ENCODE assay signal across 2 cellular contexts in the genomic region with DNA sequence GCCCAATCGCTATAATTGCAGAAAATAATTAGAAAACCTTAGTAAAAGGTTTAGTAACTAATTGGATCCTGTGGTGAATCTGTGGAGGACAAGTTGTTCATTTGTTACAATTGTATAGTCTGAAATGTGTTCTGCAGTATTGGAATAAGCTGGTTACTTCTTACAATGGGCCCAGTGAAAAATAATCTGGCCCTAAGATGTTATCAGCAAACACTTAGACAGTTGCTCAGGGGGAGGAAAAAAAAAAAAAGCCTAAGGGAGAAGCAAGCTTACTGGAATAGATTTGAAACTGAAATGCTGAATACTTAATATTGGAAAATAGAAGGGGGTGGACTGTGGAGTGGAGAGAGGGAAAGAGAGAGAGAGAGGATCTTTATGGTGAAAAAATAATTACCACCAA.
TF ChIP-seq lines count a peak whose summit lies in the region.

No MANE protein-coding gene starts in this region.

TF ChIP-seq in GM12891, 5 proteins besides CTCF, POLR2A, EP300 and RAD21:
- no peak for TF ChIP-seq POU2F2 (IDR thresholded peaks at IDR 0.05; ENCODE audit: low read depth, low read length)
- TF ChIP-seq SPI1 (IDR thresholded peaks at IDR 0.05; ENCODE audit: low read depth, low read length) = no peak
- no peak for TF ChIP-seq PAX5 (IDR thresholded peaks at IDR 0.05; ENCODE audit: insufficient read depth, low read length, severe bottlenecking)
- TF ChIP-seq TAF1 (IDR thresholded peaks at IDR 0.05; ENCODE audit: low read depth, low read length) = no peak
- no peak for TF ChIP-seq POLR2AphosphoS5 (IDR thresholded peaks at IDR 0.05; ENCODE audit: low read depth, low read length)

TF ChIP-seq in K562, 482 proteins besides CTCF, POLR2A, EP300 and RAD21:
- TF ChIP-seq HDAC8 (tag; IDR thresholded peaks at IDR 0.05) (no peak), NCOA4 (IDR thresholded peaks at IDR 0.05; ENCODE audit: partially characterized antibody) (no peak), ZNF384 (IDR thresholded peaks at IDR 0.05; ENCODE audit: low read depth, low read length) (peak; percentile 71), U2AF1 (optimal IDR thresholded peaks at IDR 0.05; ENCODE audit: low read depth, low read length) (no peak), KDM5B (IDR thresholded peaks at IDR 0.05; ENCODE audit: insufficient replicate concordance, low read depth, low read length) (no peak)
- TF ChIP-seq, protein P1, sequence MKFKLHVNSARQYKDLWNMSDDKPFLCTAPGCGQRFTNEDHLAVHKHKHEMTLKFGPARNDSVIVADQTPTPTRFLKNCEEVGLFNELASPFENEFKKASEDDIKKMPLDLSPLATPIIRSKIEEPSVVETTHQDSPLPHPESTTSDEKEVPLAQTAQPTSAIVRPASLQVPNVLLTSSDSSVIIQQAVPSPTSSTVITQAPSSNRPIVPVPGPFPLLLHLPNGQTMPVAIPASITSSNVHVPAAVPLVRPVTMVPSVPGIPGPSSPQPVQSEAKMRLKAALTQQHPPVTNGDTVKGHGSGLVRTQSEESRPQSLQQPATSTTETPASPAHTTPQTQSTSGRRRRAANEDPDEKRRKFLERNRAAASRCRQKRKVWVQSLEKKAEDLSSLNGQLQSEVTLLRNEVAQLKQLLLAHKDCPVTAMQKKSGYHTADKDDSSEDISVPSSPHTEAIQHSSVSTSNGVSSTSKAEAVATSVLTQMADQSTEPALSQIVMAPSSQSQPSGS (CRISPR knock-in tag; IDR thresholded peaks at IDR 0.05) = no peak
- TF ChIP-seq, protein P2, sequence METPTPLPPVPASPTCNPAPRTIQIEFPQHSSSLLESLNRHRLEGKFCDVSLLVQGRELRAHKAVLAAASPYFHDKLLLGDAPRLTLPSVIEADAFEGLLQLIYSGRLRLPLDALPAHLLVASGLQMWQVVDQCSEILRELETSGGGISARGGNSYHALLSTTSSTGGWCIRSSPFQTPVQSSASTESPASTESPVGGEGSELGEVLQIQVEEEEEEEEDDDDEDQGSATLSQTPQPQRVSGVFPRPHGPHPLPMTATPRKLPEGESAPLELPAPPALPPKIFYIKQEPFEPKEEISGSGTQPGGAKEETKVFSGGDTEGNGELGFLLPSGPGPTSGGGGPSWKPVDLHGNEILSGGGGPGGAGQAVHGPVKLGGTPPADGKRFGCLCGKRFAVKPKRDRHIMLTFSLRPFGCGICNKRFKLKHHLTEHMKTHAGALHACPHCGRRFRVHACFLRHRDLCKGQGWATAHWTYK (CRISPR knock-in tag; IDR thresholded peaks at IDR 0.05) = no peak
- TF ChIP-seq, protein P3, sequence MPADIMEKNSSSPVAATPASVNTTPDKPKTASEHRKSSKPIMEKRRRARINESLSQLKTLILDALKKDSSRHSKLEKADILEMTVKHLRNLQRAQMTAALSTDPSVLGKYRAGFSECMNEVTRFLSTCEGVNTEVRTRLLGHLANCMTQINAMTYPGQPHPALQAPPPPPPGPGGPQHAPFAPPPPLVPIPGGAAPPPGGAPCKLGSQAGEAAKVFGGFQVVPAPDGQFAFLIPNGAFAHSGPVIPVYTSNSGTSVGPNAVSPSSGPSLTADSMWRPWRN (IDR thresholded peaks at IDR 0.05; ENCODE audit: low read depth) = no peak
